Comparison of ENCODE assay signal across 12 cellular contexts in the genomic region with DNA sequence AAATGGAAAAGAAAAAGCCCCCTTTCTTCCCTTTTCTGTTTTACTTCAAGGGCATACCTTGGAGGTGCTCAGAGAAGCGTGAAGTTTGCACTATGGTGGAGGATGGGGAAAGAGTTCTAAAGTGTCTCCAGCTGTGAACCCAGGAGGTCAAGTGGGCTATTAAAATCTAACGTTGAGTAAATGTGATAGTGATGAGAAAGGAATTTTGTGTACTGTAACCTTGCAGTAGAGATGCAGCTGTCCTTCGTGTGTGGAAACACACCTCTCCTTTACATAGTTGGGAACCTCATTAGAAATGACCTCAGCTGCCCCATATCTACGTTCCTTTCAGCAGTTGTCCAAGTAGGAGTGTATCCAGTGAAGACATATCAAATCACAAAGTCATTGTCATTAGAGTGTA. TPM values are rescaled to one million over a fixed set of nuclear protein-coding genes. Genes with fewer than 3 reads are reported as not detected.
DNase-seq lines count a peak whose midpoint lies in the region; ATAC-seq, FAIRE-seq and TF ChIP-seq lines count a peak whose summit lies in the region.
"Had no signal": no experiment of that assay in that cellular context is flagged by ENCODE, and none has a peak within 500 bp of the region (broad histone marks: within the 10 kb centered on the region; RNA-seq: fewer than 3 reads in every experiment).

No MANE protein-coding gene starts in this region.

- H3K4me2 ChIP-seq in osteoblast (ENCODE audit: insufficient read depth, low read length): no peak overlapping the region

- peaks cover 81% of the 10 kb centered on the region for H3K36me3 Mint-ChIP-seq in stimulated activated effector memory CD8-positive, alpha-beta T cell treated with anti-CD3 and anti-CD28 coated beads, Interleukin-12 subunit alpha, Interleukin-12 subunit beta, amount 100 ng/mL, for 72 hours

- H3K27ac Mint-ChIP-seq in stimulated activated effector memory CD8-positive, alpha-beta T cell treated with anti-CD3 and anti-CD28 coated beads, Interleukin-12 subunit alpha, Interleukin-12 subunit beta, amount 100 ng/mL, for 72 hours: no peak overlapping the region
- H3K27ac Mint-ChIP-seq: brain had no signal

- H3K9me3 ChIP-seq in RWPE2 (ENCODE audit: severe bottlenecking) (no peaks in the 10 kb centered on the region), osteoblast (ENCODE audit: low read depth, low read length) (no peaks in the 10 kb centered on the region)
- H3K9me3 ChIP-seq: esophagus muscularis mucosa, testis had no signal

- ATAC-seq in HG03460 (IDR thresholded peaks at IDR 0.05; ENCODE audit: unreplicated experiment) (peak; percentile 56), RWPE2 (ENCODE audit: low read depth) (no peak)
- no peak for ATAC-seq in stimulated activated effector memory CD8-positive, alpha-beta T cell treated with anti-CD3 and anti-CD28 coated beads, Interleukin-12 subunit alpha, Interleukin-12 subunit beta, amount 100 ng/mL, for 72 hours

- DNase-seq in NCI-H524 (lab: John Stamatoyannopoulos, UW): peak; percentile 32 to 35
- DNase-seq in NCI-H524 treated with DMSO at 0.1 percent for 48 hours (lab: John Stamatoyannopoulos, UW): no peak
- no peak for DNase-seq in RWPE2 (ENCODE audit: low spot score)
- peak; percentile 79 for DNase-seq in renal cortical epithelial cell (ENCODE audit: low read depth)
- DNase-seq in D721Med (ENCODE audit: insufficient read length, low spot score): no peak
- DNase-seq in osteoblast (ENCODE audit: insufficient read length, low spot score, missing footprints): no peak
- DNase-seq in stimulated activated effector memory CD8-positive, alpha-beta T cell treated with anti-CD3 and anti-CD28 coated beads, Interleukin-12 subunit alpha, Interleukin-12 subunit beta, amount 100 ng/mL, for 72 hours (ENCODE audit: low spot score in 2 of 2): no peak
- DNase-seq: testis had no signal

- no peak overlapping the region for H2AFZ ChIP-seq in osteoblast (ENCODE audit: low read length)

- H3K4me1 ChIP-seq in RWPE2 (ENCODE audit: insufficient read depth, poor library complexity, severe bottlenecking): peaks cover 19% of the 10 kb centered on the region
- H3K4me1 ChIP-seq in osteoblast (ENCODE audit: insufficient read depth, low read length): peaks cover 15% of the 10 kb centered on the region
- H3K4me1 ChIP-seq: testis had no signal

- no peaks in the 10 kb centered on the region for H3K9me3 Mint-ChIP-seq in stimulated activated effector memory CD8-positive, alpha-beta T cell treated with anti-CD3 and anti-CD28 coated beads, Interleukin-12 subunit alpha, Interleukin-12 subunit beta, amount 100 ng/mL, for 72 hours

- no peak overlapping the region for H3K4me3 Mint-ChIP-seq in stimulated activated effector memory CD8-positive, alpha-beta T cell treated with anti-CD3 and anti-CD28 coated beads, Interleukin-12 subunit alpha, Interleukin-12 subunit beta, amount 100 ng/mL, for 72 hours
- H3K4me3 Mint-ChIP-seq: brain had no signal

- no peaks in the 10 kb centered on the region for H3K4me1 Mint-ChIP-seq in stimulated activated effector memory CD8-positive, alpha-beta T cell treated with anti-CD3 and anti-CD28 coated beads, Interleukin-12 subunit alpha, Interleukin-12 subunit beta, amount 100 ng/mL, for 72 hours
- H3K4me1 Mint-ChIP-seq: brain had no signal

- TF ChIP-seq CTCF in RWPE2 (IDR thresholded peaks at IDR 0.05; ENCODE audit: poor library complexity, severe bottlenecking) (no peak), D721Med (IDR thresholded peaks at IDR 0.05; ENCODE audit: insufficient read depth, missing control alignments) (no peak), osteoblast (IDR thresholded peaks at IDR 0.05; ENCODE audit: extremely low read depth, low read depth, low read length) (no peak)

- peak overlapping the region; percentile 96 for H3K27ac ChIP-seq in RWPE2 (ENCODE audit: poor library complexity, severe bottlenecking)
- H3K27ac ChIP-seq in osteoblast (ENCODE audit: low read depth, low read length): no peak overlapping the region
- H3K27ac ChIP-seq: esophagus muscularis mucosa, testis had no signal

- no peaks in the 10 kb centered on the region for H4K20me1 ChIP-seq in osteoblast (ENCODE audit: insufficient read depth, low read length)

- H3K27me3 ChIP-seq in RWPE2 (ENCODE audit: insufficient read depth, poor library complexity, severe bottlenecking): no peaks in the 10 kb centered on the region
- H3K27me3 ChIP-seq in osteoblast (ENCODE audit: insufficient read depth, low read length): no peaks in the 10 kb centered on the region
- H3K27me3 ChIP-seq: esophagus muscularis mucosa, testis had no signal

- H3K4me3 ChIP-seq in RWPE2 (ENCODE audit: severe bottlenecking) (no peak overlapping the region), osteoblast (ENCODE audit: insufficient read depth, low read length) (no peak overlapping the region)
- H3K4me3 ChIP-seq: esophagus muscularis mucosa, testis had no signal

- no peaks in the 10 kb centered on the region for H3K79me2 ChIP-seq in osteoblast (ENCODE audit: insufficient read depth, low read length)

- no peak for FAIRE-seq in D721Med (lab: Jason Lieb, UNC)
- FAIRE-seq: keratinocyte had no signal

- H3K36me3 ChIP-seq in RWPE2 (ENCODE audit: low read depth): peaks cover 58% of the 10 kb centered on the region
- H3K36me3 ChIP-seq in osteoblast (ENCODE audit: insufficient read depth, low read length): peaks cover 26% of the 10 kb centered on the region

RNA-seq across cellular contexts. Expression of gene ADH5, which starts 26.5 kb away (rescaled TPM):
- total RNA-seq in renal cortical epithelial cell: 156 and 202 TPM in 2 replicates
- total RNA-seq in osteoblast: 265 and 293 TPM in 2 replicates

Comparison
In these comparisons a context has a peak if more than half of its experiments do, and no peak if none do; other contexts are left out.
1. DNase-seq: peak in NCI-H524 (2 of 2) and renal cortical epithelial cell (single experiment); none in NCI-H524 treated with DMSO at 0.1 percent for 48 hours (single experiment), RWPE2 (single experiment), D721Med (single experiment), osteoblast (single experiment) and stimulated activated effector memory CD8-positive, alpha-beta T cell treated with anti-CD3 and anti-CD28 coated beads, Interleukin-12 subunit alpha, Interleukin-12 subunit beta, amount 100 ng/mL, for 72 hours (0 of 2).